Comparison of ENCODE assay signal across 17 cellular contexts in the genomic region with DNA sequence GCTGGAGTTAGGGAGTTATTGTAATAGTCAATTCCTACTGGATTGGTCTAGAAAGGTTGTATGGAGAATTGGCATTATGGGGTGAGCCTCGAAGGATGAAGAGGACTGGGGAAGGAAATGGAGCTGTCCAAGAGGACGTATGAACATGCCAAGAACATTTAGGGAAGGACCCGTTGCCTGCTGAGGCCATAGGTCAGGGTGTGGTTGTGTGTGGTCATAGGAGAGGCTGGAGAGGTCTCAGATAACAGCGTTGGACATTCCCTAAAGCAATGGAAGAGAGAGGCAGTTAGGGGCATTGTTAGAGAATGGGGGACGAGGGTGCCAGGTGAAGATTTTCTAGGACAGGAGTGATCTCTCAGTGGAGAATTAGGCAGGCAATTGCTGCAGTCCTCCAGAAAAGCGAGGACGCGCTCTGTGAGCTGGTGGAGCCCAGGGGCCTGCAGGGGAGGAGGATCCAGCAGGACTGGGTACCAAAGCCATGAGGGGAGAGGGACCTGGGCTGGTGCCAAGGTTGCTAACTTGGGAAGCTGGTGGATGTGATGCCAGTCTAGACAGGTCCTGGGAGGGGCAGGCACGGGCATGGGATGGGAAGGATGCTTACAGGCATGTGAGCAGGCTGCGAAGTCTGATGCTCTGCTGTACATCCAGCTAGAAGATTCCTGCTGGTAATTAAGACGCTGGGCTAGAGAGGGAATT. TPM values are rescaled to one million over a fixed set of nuclear protein-coding genes. Genes with fewer than 3 reads are reported as not detected.
DNase-seq lines count a peak whose midpoint lies in the region; ATAC-seq and FAIRE-seq lines count a peak whose summit lies in the region.
"Had no signal": no experiment of that assay in that cellular context is flagged by ENCODE, and none has a peak within 500 bp of the region (broad histone marks: within the 10 kb centered on the region; RNA-seq: fewer than 3 reads in every experiment).

No MANE protein-coding gene starts in this region.

- no peak for FAIRE-seq in small intestine (lab: Jason Lieb, UNC)
- FAIRE-seq: urothelium cell line had no signal

- H3K36me3 ChIP-seq in small intestine (ENCODE audit: control insufficient read depth in 2 of 2, insufficient read depth in 2 of 2, low read length in 2 of 2): peaks cover 0 to 2% of the 10 kb centered on the region in 2 donors
- H3K36me3 ChIP-seq in GM23248 (ENCODE audit: low read depth): no peaks in the 10 kb centered on the region
- H3K36me3 ChIP-seq: brain microvascular endothelial cell had no signal

- H3K9me3 Mint-ChIP-seq in activated CD4-positive, alpha-beta T cell treated with anti-CD3 and anti-CD28 coated beads for 36 hours (ENCODE audit: low read depth): no peaks in the 10 kb centered on the region
- H3K9me3 Mint-ChIP-seq: stimulated activated naive B cell treated with anti-CD40 and anti-IgM and Interleukin-4, amounts not matched to agents 10 μg/mL and 1 μg/mL and 100 μg/mL, for 72 hours had no signal

- H3K27ac ChIP-seq in small intestine (ENCODE audit: low read depth in 1 of 2, low read length in 1 of 2) (peak overlapping the region; percentile 33 to 92), GM23248 (no peak overlapping the region)
- H3K27ac ChIP-seq: brain microvascular endothelial cell had no signal

- H3K9me3 ChIP-seq in T-helper 17 cell (ENCODE audit: control insufficient read depth, low read length, poor library complexity, severe bottlenecking): no peaks in the 10 kb centered on the region
- no peaks in the 10 kb centered on the region for H3K9me3 ChIP-seq in small intestine (ENCODE audit: control insufficient read depth, low read depth)
- no peaks in the 10 kb centered on the region for H3K9me3 ChIP-seq in GM23248 (ENCODE audit: low read depth)

- no peaks in the 10 kb centered on the region for H3K27me3 ChIP-seq in small intestine (ENCODE audit: control insufficient read depth in 2 of 2, insufficient read depth in 2 of 2, low read length in 2 of 2)
- H3K27me3 ChIP-seq in GM23248 (replicated peaks; ENCODE audit: insufficient read depth): no peaks in the 10 kb centered on the region
- H3K27me3 ChIP-seq: brain microvascular endothelial cell had no signal

- intact Hi-C loops in activated CD4-positive, alpha-beta T cell treated with anti-CD3 and anti-CD28 coated beads for 36 hours (cut with DNase I, micrococcal nuclease): no loop called here

- no peaks in the 10 kb centered on the region for H4K20me1 ChIP-seq in GM23248 (ENCODE audit: insufficient read depth)

- H3K4me1 Mint-ChIP-seq in activated CD4-positive, alpha-beta T cell treated with anti-CD3 and anti-CD28 coated beads for 36 hours: peaks cover 43% of the 10 kb centered on the region
- peaks cover 38% of the 10 kb centered on the region for H3K4me1 Mint-ChIP-seq in T-helper 17 cell

- H3K27ac Mint-ChIP-seq in activated CD4-positive, alpha-beta T cell treated with anti-CD3 and anti-CD28 coated beads for 36 hours: peak overlapping the region; percentile 3
- peak overlapping the region; percentile 72 for H3K27ac Mint-ChIP-seq in T-helper 17 cell
- H3K27ac Mint-ChIP-seq: progenitor cell of endocrine pancreas; stimulated activated naive B cell treated with anti-CD40 and anti-IgM and Interleukin-4, amounts not matched to agents 10 μg/mL and 1 μg/mL and 100 μg/mL, for 72 hours had no signal

- POLR2A ChIA-PET in activated CD4-positive, alpha-beta T cell treated with anti-CD3 and anti-CD28 coated beads for 36 hours (lab: Charles Lee): interaction anchor here (0.6 to 1.6 kb wide), 2 partner anchors 10 to 30 kb away, joined by 4 to 8 read pairs; partner anchors contain the start of gene PSD4

- H2AFZ ChIP-seq in GM23248: no peak overlapping the region

- no peak for ATAC-seq in activated CD4-positive, alpha-beta T cell treated with anti-CD3 and anti-CD28 coated beads for 36 hours
- no peak for ATAC-seq in T-helper 17 cell
- no peak for ATAC-seq in GM21367 (IDR thresholded peaks at IDR 0.05; ENCODE audit: unreplicated experiment)
- ATAC-seq: stimulated activated naive B cell treated with anti-CD40 and anti-IgM and Interleukin-4, amounts not matched to agents 10 μg/mL and 1 μg/mL and 100 μg/mL, for 72 hours had no signal

- H3K79me2 ChIP-seq in GM23248 (ENCODE audit: insufficient read depth): no peaks in the 10 kb centered on the region

- H3F3A ChIP-seq in GM23248 (ENCODE audit: insufficient read depth): no peaks in the 10 kb centered on the region

- H3K4me3 ChIP-seq in small intestine (ENCODE audit: low read depth in 1 of 2, low read length in 2 of 2) (no peak overlapping the region), GM23248 (no peak overlapping the region)

- no peak overlapping the region for H3K4me3 Mint-ChIP-seq in activated CD4-positive, alpha-beta T cell treated with anti-CD3 and anti-CD28 coated beads for 36 hours
- H3K4me3 Mint-ChIP-seq in T-helper 17 cell: no peak overlapping the region
- H3K4me3 Mint-ChIP-seq: stimulated activated naive B cell treated with anti-CD40 and anti-IgM and Interleukin-4, amounts not matched to agents 10 μg/mL and 1 μg/mL and 100 μg/mL, for 72 hours had no signal

- H3K4me2 ChIP-seq in GM23248 (ENCODE audit: unreplicated experiment): no peak overlapping the region

- DNase-seq in activated CD4-positive, alpha-beta T cell treated with anti-CD3 and anti-CD28 coated beads for 36 hours: no peak
- DNase-seq in activated CD4-positive, alpha-beta T cell treated with anti-CD3 and anti-CD28 coated beads, Interleukin-2, amount 50 U/mL, for 1 hour: no peak
- DNase-seq in T-helper 17 cell: no peak
- peak; percentile 1 for DNase-seq in iPS-NIHi7 (ENCODE audit: extremely low spot score)
- no peak for DNase-seq in small intestine
- DNase-seq in GM23248: no peak
- no peak for DNase-seq in GF-D8 (lab: John Stamatoyannopoulos, UW)
- DNase-seq: activated naive CD4-positive, alpha-beta T cell treated with Interleukin-2 at 50 U/mL for 16 hours; brain microvascular endothelial cell; hypothalamus; NCI-H1417 treated with DMSO at 0.1 percent for 48 hours; NCI-H510A treated with DMSO at 0.1 percent for 48 hours; stimulated activated CD4-positive, alpha-beta T cell treated with anti-CD3 and anti-CD28 coated beads, Interleukin-12 subunit alpha, Interleukin-12 subunit beta, amount 100 ng/mL, for 4 hours; stimulated activated naive B cell treated with anti-CD40 and anti-IgM and Interleukin-4, amounts not matched to agents 10 μg/mL and 1 μg/mL and 100 μg/mL, for 72 hours had no signal

- CTCF ChIA-PET in activated CD4-positive, alpha-beta T cell treated with anti-CD3 and anti-CD28 coated beads for 36 hours (lab: Charles Lee): interaction anchor here (0.7 to 2.2 kb wide), 10 partner anchors 8 to 1265 kb away, joined by 3 to 12 read pairs (median 4); partner anchors contain the start of gene PSD4

- in situ Hi-C loops in GM23248 (cut with MboI): no loop called here

- peaks cover 5 to 13% of the 10 kb centered on the region in 2 donors for H3K4me1 ChIP-seq in small intestine (ENCODE audit: control insufficient read depth in 2 of 2, insufficient read depth in 1 of 2, low read depth in 1 of 2, low read length in 1 of 2)
- no peaks in the 10 kb centered on the region for H3K4me1 ChIP-seq in GM23248 (ENCODE audit: insufficient read depth)

- peaks cover 7% of the 10 kb centered on the region for H3K36me3 Mint-ChIP-seq in activated CD4-positive, alpha-beta T cell treated with anti-CD3 and anti-CD28 coated beads for 36 hours (ENCODE audit: low read depth)
- peaks cover 3% of the 10 kb centered on the region for H3K36me3 Mint-ChIP-seq in T-helper 17 cell (ENCODE audit: low read depth)
- H3K36me3 Mint-ChIP-seq: stimulated activated naive B cell treated with anti-CD40 and anti-IgM and Interleukin-4, amounts not matched to agents 10 μg/mL and 1 μg/mL and 100 μg/mL, for 72 hours had no signal

- H3K9ac ChIP-seq in GM23248: no peak overlapping the region

- WGBS in small intestine, 3 donors: 67 to 76% (median 76%) methylated on average over 11 of the region's 11 CpGs
- 78 to 82% methylated on average over 11 of the region's 11 CpGs for WGBS in GM23248 (ENCODE audit: low coverage in 1 of 2, low lambda C conversion rate in 2 of 2, missing lambda C conversion rate in 2 of 2), 2 experiments

- no peaks in the 10 kb centered on the region for H3K9me2 ChIP-seq in GM23248 (ENCODE audit: insufficient read depth)

- no peaks in the 10 kb centered on the region for H3K27me3 Mint-ChIP-seq in activated CD4-positive, alpha-beta T cell treated with anti-CD3 and anti-CD28 coated beads for 36 hours
- H3K27me3 Mint-ChIP-seq in T-helper 17 cell: no peaks in the 10 kb centered on the region
- H3K27me3 Mint-ChIP-seq: progenitor cell of endocrine pancreas; stimulated activated naive B cell treated with anti-CD40 and anti-IgM and Interleukin-4, amounts not matched to agents 10 μg/mL and 1 μg/mL and 100 μg/mL, for 72 hours had no signal

RNA-seq across cellular contexts. Expression of gene PSD4, which starts 9.4 kb away (rescaled TPM):
- 100 to 1,000 TPM; 232 to 274 TPM for total RNA-seq in activated CD4-positive, alpha-beta T cell treated with anti-CD3 and anti-CD28 coated beads for 36 hours
- 100 to 1,000 TPM; 141 to 160 TPM for total RNA-seq in T-helper 17 cell
- polyA plus RNA-seq in small intestine (10 to 100 TPM; 24.7 to 39.2 (median 31.8) TPM), GM23248 (2016; fragmentation: Nextera tagmentation; extraction: Ambion mirVana) (0.63 and 1.1 TPM in 2 replicates)
- total RNA-seq in GM23248 (2014; rRNA removed; shearing (Covaris generic)): 2.8 and 6.1 TPM in 2 replicates

RNA-seq across cellular contexts. Expression of gene IL1RN, which starts 37.0 kb away (rescaled TPM):
- total RNA-seq in activated CD4-positive, alpha-beta T cell treated with anti-CD3 and anti-CD28 coated beads for 36 hours: 1 to 10 TPM; 4.6 to 4.8 TPM
- 1 to 10 TPM in 1 of 2 donors, under 1 TPM in 1; 0.68 to 1.2 TPM for total RNA-seq in T-helper 17 cell
- 10 to 100 TPM; 21.3 to 69.8 (median 27.3) TPM for polyA plus RNA-seq in small intestine
- 2.4 TPM in 1 of 2 replicates, not detected in the other for total RNA-seq in GM23248 (2014; rRNA removed; shearing (Covaris generic))
- polyA plus RNA-seq in GM23248 (2016; fragmentation: Nextera tagmentation; extraction: Ambion mirVana): 0.14 TPM in 1 of 2 replicates, not detected in the other
- total RNA-seq: progenitor cell of endocrine pancreas had no signal

Comparison
In these comparisons a context has a peak if more than half of its experiments do, and no peak if none do; other contexts are left out.
1. RNA of gene PSD4, which starts 9.4 kb away (total RNA-seq): 232 to 274 TPM in activated CD4-positive, alpha-beta T cell treated with anti-CD3 and anti-CD28 coated beads for 36 hours and 141 to 160 TPM in T-helper 17 cell; 2.8 to 6.1 TPM in GM23248; every median in the first group is over 10 times any median in the second.